In genomic region chr15:68572921-68573320, GRCh38 we compare ENCODE assay signal across 22 cellular contexts. TPM values are rescaled to one million over a fixed set of nuclear protein-coding genes. Genes with fewer than 3 reads are reported as not detected.
DNase-seq lines count a peak whose midpoint lies in the region; ATAC-seq and TF ChIP-seq lines count a peak whose summit lies in the region.
"Had no signal": no experiment of that assay in that cellular context is flagged by ENCODE, and none has a peak within 500 bp of the region (broad histone marks: within the 10 kb centered on the region; RNA-seq: fewer than 3 reads in every experiment).

No MANE protein-coding gene starts in this region.

- no peak overlapping the region for H3K4me3 ChIP-seq in HEK293 (ENCODE audit: low read depth, low read length)

- POLR2A ChIA-PET in HEK293 (lab: Yijun Ruan, JAX), result no interaction called here

- H3K27me3 Mint-ChIP-seq in brain, result no peaks in the 10 kb centered on the region
- H3K27me3 Mint-ChIP-seq in neural crest cell (ENCODE audit: low read depth), result peaks cover 18% of the 10 kb centered on the region
- H3K27me3 Mint-ChIP-seq in endothelial cell (ENCODE audit: unreplicated experiment), result peaks cover 13% of the 10 kb centered on the region

- H3K36me3 Mint-ChIP-seq in brain, result no peaks in the 10 kb centered on the region
- no peaks in the 10 kb centered on the region for H3K36me3 Mint-ChIP-seq in neural crest cell (ENCODE audit: low read depth)
- no peaks in the 10 kb centered on the region for H3K36me3 Mint-ChIP-seq in stimulated activated effector memory CD8-positive, alpha-beta T cell treated with anti-CD3 and anti-CD28 coated beads, Interleukin-12 subunit alpha, Interleukin-12 subunit beta, amount 100 ng/mL, for 72 hours
- H3K36me3 Mint-ChIP-seq in endothelial cell (ENCODE audit: low read depth, unreplicated experiment), result no peaks in the 10 kb centered on the region

- intact Hi-C loops in left colon (cut with DNase I, micrococcal nuclease), result no loop called here

- TF ChIP-seq CTCF in HEK293 (tag by site-specific recombination; IDR thresholded peaks at IDR 0.05), result no peak
- TF ChIP-seq CTCF in brain (conservative IDR thresholded peaks at IDR 0.05), result no peak
- no peak for TF ChIP-seq CTCF in neural crest cell (conservative IDR thresholded peaks at IDR 0.05)
- TF ChIP-seq CTCF in endothelial cell (IDR thresholded peaks at IDR 0.05; ENCODE audit: unreplicated experiment), result no peak

- DNase-seq in neural crest cell (ENCODE audit: low read depth, low spot score) (no peak), endothelial cell (ENCODE audit: low spot score) (no peak), left colon (no peak), inferior parietal cortex (ENCODE audit: extremely low spot score) (no peak)
- no peak for DNase-seq in stimulated activated effector memory CD8-positive, alpha-beta T cell treated with anti-CD3 and anti-CD28 coated beads, Interleukin-12 subunit alpha, Interleukin-12 subunit beta, amount 100 ng/mL, for 72 hours (ENCODE audit: low spot score in 2 of 2)
- DNase-seq: Calu3, DMS153, DND-41, H9, HFFc6, NCI-H1092, NCI-H1417 treated with DMSO at 0.1 percent for 48 hours, NCI-H1694 treated with DMSO at 0.1 percent for 48 hours, NCI-H2081, NCI-H2227 treated with DMSO at 0.1 percent for 48 hours, Right ventricle myocardium superior, RPMI8226 had no signal

- H3K9me3 Mint-ChIP-seq in brain (peaks cover 0 to 3% (median 0%) of the 10 kb centered on the region in 5 experiments), neural crest cell (no peaks in the 10 kb centered on the region), endothelial cell (ENCODE audit: unreplicated experiment) (no peaks in the 10 kb centered on the region)
- no peaks in the 10 kb centered on the region for H3K9me3 Mint-ChIP-seq in stimulated activated effector memory CD8-positive, alpha-beta T cell treated with anti-CD3 and anti-CD28 coated beads, Interleukin-12 subunit alpha, Interleukin-12 subunit beta, amount 100 ng/mL, for 72 hours
- H3K9me3 Mint-ChIP-seq: H9, HFFc6 had no signal

- CTCF ChIA-PET in HEK293 (lab: Yijun Ruan, JAX), result interaction anchor here (0.7 to 4.0 kb wide), 4 partner anchors 13 to 866 kb away, joined by 3 to 36 read pairs (median 4); no protein-coding TSS in a partner anchor

- no peak overlapping the region for H3K27ac ChIP-seq in HEK293 (ENCODE audit: extremely low read depth, low read depth, low read length)

- H3K4me1 ChIP-seq in HEK293 (ENCODE audit: control insufficient read depth, insufficient read depth, low read length), result peaks cover 3% of the 10 kb centered on the region; the same call in 1 of the 2 replicates

- H3K4me3 Mint-ChIP-seq in brain (peak overlapping the region in 2 of 5 experiments; percentile 10 to 32), neural crest cell (peak overlapping the region; percentile 1), endothelial cell (ENCODE audit: unreplicated experiment) (no peak overlapping the region)
- H3K4me3 Mint-ChIP-seq in stimulated activated effector memory CD8-positive, alpha-beta T cell treated with anti-CD3 and anti-CD28 coated beads, Interleukin-12 subunit alpha, Interleukin-12 subunit beta, amount 100 ng/mL, for 72 hours, result no peak overlapping the region
- H3K4me3 Mint-ChIP-seq: H9, HFFc6 had no signal

- peaks cover 85% of the 10 kb centered on the region for H3K4me1 Mint-ChIP-seq in brain
- H3K4me1 Mint-ChIP-seq in neural crest cell, result peaks cover 48% of the 10 kb centered on the region
- H3K4me1 Mint-ChIP-seq in stimulated activated effector memory CD8-positive, alpha-beta T cell treated with anti-CD3 and anti-CD28 coated beads, Interleukin-12 subunit alpha, Interleukin-12 subunit beta, amount 100 ng/mL, for 72 hours, result peaks cover 10% of the 10 kb centered on the region
- peaks cover 34% of the 10 kb centered on the region for H3K4me1 Mint-ChIP-seq in endothelial cell (ENCODE audit: unreplicated experiment)

- no peaks in the 10 kb centered on the region for H3K36me3 ChIP-seq in HEK293 (ENCODE audit: control insufficient read depth in 2 of 2, insufficient read depth in 1 of 2, low read length in 2 of 2)

- peak; percentile 6 for ATAC-seq in stimulated activated effector memory CD8-positive, alpha-beta T cell treated with anti-CD3 and anti-CD28 coated beads, Interleukin-12 subunit alpha, Interleukin-12 subunit beta, amount 100 ng/mL, for 72 hours
- ATAC-seq in left colon (no peak), GM18909 (IDR thresholded peaks at IDR 0.05; ENCODE audit: poor library complexity, unreplicated experiment) (no peak)

- H3K27ac Mint-ChIP-seq in brain, result peak overlapping the region; percentile 27 to 97 (median 84)
- no peak overlapping the region for H3K27ac Mint-ChIP-seq in neural crest cell (ENCODE audit: unreplicated experiment)
- H3K27ac Mint-ChIP-seq in stimulated activated effector memory CD8-positive, alpha-beta T cell treated with anti-CD3 and anti-CD28 coated beads, Interleukin-12 subunit alpha, Interleukin-12 subunit beta, amount 100 ng/mL, for 72 hours, result no peak overlapping the region
- H3K27ac Mint-ChIP-seq in endothelial cell (ENCODE audit: unreplicated experiment), result no peak overlapping the region
- H3K27ac Mint-ChIP-seq: B cell, HFFc6 had no signal

- H3K9me3 ChIP-seq in HEK293 (ENCODE audit: control insufficient read depth, insufficient read depth, low read depth, low read length), result no peaks in the 10 kb centered on the region

TF ChIP-seq in HEK293, 187 proteins besides CTCF, POLR2A, EP300 and RAD21:
- TF ChIP-seq ZNF626 (tag by site-specific recombination; IDR thresholded peaks at IDR 0.05) (no peak), ZFHX2 (tag by site-specific recombination; conservative IDR thresholded peaks at IDR 0.05) (peak; percentile 54; the same call in 1 of the 2 replicates), ZNF600 (tag by site-specific recombination; IDR thresholded peaks at IDR 0.05) (no peak), EGR2 (tag by site-specific recombination; IDR thresholded peaks at IDR 0.05; ENCODE audit: low read depth) (0 out of 2 replicates have a peak, but pooled peaks have one; percentile 19), GLIS2 (tag by site-specific recombination; IDR thresholded peaks at IDR 0.05) (peak; percentile 54)
- TF ChIP-seq, protein P1, sequence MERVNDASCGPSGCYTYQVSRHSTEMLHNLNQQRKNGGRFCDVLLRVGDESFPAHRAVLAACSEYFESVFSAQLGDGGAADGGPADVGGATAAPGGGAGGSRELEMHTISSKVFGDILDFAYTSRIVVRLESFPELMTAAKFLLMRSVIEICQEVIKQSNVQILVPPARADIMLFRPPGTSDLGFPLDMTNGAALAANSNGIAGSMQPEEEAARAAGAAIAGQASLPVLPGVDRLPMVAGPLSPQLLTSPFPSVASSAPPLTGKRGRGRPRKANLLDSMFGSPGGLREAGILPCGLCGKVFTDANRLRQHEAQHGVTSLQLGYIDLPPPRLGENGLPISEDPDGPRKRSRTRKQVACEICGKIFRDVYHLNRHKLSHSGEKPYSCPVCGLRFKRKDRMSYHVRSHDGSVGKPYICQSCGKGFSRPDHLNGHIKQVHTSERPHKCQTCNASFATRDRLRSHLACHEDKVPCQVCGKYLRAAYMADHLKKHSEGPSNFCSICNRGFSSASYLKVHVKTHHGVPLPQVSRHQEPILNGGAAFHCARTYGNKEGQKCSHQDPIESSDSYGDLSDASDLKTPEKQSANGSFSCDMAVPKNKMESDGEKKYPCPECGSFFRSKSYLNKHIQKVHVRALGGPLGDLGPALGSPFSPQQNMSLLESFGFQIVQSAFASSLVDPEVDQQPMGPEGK (tag by site-specific recombination; IDR thresholded peaks at IDR 0.05), result 0 out of 2 replicates have a peak, but pooled peaks have one; percentile 11

RNA-seq across cellular contexts. Expression of gene CORO2B, which starts 5.9 kb away (rescaled TPM):
- 59.3 TPM for polyA plus RNA-seq in brain (ENCODE audit: insufficient read depth, low read depth, low replicate concordance)
- total RNA-seq in neural crest cell (21.3 and 23.1 TPM in 2 replicates), endothelial cell (ENCODE audit: unreplicated experiment) (71.7 TPM), left colon (1 to 10 TPM in 1 of 2 donors, under 1 TPM in 1; 0.67 to 1.6 TPM)
- total RNA-seq: NCI-H460 had no signal

Comparison
In these comparisons a context has a peak if more than half of its experiments do, and no peak if none do; other contexts are left out.
1. H3K27ac Mint-ChIP-seq: peak in brain (5 of 5); none in neural crest cell (single experiment), stimulated activated effector memory CD8-positive, alpha-beta T cell treated with anti-CD3 and anti-CD28 coated beads, Interleukin-12 subunit alpha, Interleukin-12 subunit beta, amount 100 ng/mL, for 72 hours (single experiment) and endothelial cell (single experiment).